19 cellular contexts compared by ENCODE assay signal in the genomic region with DNA sequence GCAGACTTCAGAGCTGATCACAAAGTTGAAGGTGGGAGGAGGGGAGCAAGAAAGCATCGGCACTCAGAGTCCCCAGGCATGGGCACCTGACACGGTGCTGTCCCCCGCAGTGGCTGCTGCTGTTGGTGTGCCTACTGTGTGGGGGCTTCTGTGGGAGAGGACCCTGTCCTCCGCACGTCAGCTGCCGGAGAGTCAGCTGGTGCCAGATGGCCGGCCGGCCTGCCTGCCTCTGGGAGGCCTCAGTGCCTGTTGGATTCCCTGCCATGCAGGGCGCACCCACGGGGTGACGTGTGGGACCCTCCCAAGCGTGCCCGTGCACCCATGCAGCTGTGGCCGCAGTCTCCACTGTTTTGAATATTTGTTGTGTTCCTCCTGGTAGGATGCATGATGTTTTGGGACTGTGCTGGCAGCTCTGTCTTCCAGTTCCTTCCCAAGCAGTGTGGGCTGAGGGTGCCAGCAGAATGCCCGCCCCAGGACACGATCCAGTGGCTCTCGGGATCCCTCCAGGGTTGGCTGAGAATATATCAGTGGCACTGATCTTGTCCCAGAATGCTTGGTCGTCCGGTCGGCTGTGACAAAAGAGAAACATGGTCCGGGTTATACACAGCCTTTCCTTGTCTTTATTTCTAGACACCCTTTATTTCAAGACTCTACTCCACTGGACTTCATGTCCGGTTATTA.
DNase-seq lines count a peak whose midpoint lies in the region; ATAC-seq and TF ChIP-seq lines count a peak whose summit lies in the region.
"Had no signal": no experiment of that assay in that cellular context is flagged by ENCODE, and none has a peak within 500 bp of the region (broad histone marks: within the 10 kb centered on the region; RNA-seq: fewer than 3 reads in every experiment).

No MANE protein-coding gene starts in this region.

- H3K9me3 Mint-ChIP-seq in glutamatergic neuron (ENCODE audit: unreplicated experiment), result no peaks in the 10 kb centered on the region
- peaks cover 0 to 11% (median 0%) of the 10 kb centered on the region in 11 donors for H3K9me3 Mint-ChIP-seq in naive thymus-derived CD4-positive, alpha-beta T cell
- H3K9me3 Mint-ChIP-seq: CD4-positive, alpha-beta T cell; H9 had no signal

- CTCF ChIA-PET in naive thymus-derived CD4-positive, alpha-beta T cell (lab: Charles Lee), result no interaction called here

- H3K27ac Mint-ChIP-seq in glutamatergic neuron (ENCODE audit: unreplicated experiment), result peak overlapping the region; percentile 84
- H3K27ac Mint-ChIP-seq in naive thymus-derived CD4-positive, alpha-beta T cell, result no peak overlapping the region
- H3K27ac Mint-ChIP-seq: CD4-positive, alpha-beta T cell; CD8-positive, alpha-beta memory T cell had no signal

- intact Hi-C loops in sciatic nerve (cut with DNase I), result no loop called here
- intact Hi-C loops in naive thymus-derived CD4-positive, alpha-beta T cell (cut with micrococcal nuclease), result no loop called here

- no peaks in the 10 kb centered on the region; a peak in 2 of 22 replicates for H3K9me3 ChIP-seq in BLaER1 treated with 17β-estradiol and CSF1 and Interleukin-3, amounts not matched to agents 10 nM and 100 nM (replicated peaks in 1 of 11)
- peaks cover 0 to 7% of the 10 kb centered on the region in 2 donors for H3K9me3 ChIP-seq in neuronal stem cell (replicated peaks in 1 of 2; ENCODE audit: control insufficient read depth in 2 of 2, insufficient read depth in 1 of 2, low read depth in 1 of 2, low read length in 2 of 2)
- no peaks in the 10 kb centered on the region for H3K9me3 ChIP-seq in naive thymus-derived CD4-positive, alpha-beta T cell (ENCODE audit: control insufficient read depth in 2 of 3, low read length in 3 of 3)

- H3K18ac ChIP-seq in neuronal stem cell (ENCODE audit: low read length), result peak overlapping the region; percentile 89

- H2AK5ac ChIP-seq in neuronal stem cell (ENCODE audit: low read depth, low read length), result peak overlapping the region; percentile 94

- H3K14ac ChIP-seq in neuronal stem cell (ENCODE audit: low read length), result peak overlapping the region; percentile 98

- peak overlapping the region; percentile 16 for H2BK120ac ChIP-seq in neuronal stem cell (ENCODE audit: low read depth, low read length)

- H3K9ac ChIP-seq in BLaER1 treated with 17β-estradiol and CSF1 and Interleukin-3, amounts not matched to agents 10 nM and 100 nM, result peak overlapping the region in 6 of 11 experiments; percentile 19 to 66 (median 54); a peak in 9 of 22 replicates
- no peak overlapping the region for H3K9ac ChIP-seq in neuronal stem cell (ENCODE audit: low read depth, low read length, poor library complexity)
- H3K9ac ChIP-seq: GM23248 had no signal

- no peaks in the 10 kb centered on the region for H3K27me3 ChIP-seq in BLaER1 treated with 17β-estradiol and CSF1 and Interleukin-3, amounts not matched to agents 10 nM and 100 nM
- H3K27me3 ChIP-seq in neuronal stem cell (ENCODE audit: control insufficient read depth in 3 of 3, insufficient read depth in 3 of 3, low read depth in 1 of 3, low read length in 3 of 3), result no peaks in the 10 kb centered on the region
- H3K27me3 ChIP-seq in naive thymus-derived CD4-positive, alpha-beta T cell (ENCODE audit: control insufficient read depth in 2 of 2, insufficient read depth in 2 of 2, low read length in 2 of 2), result no peaks in the 10 kb centered on the region

- peak overlapping the region; percentile 55 for H3K4me3 Mint-ChIP-seq in glutamatergic neuron (ENCODE audit: unreplicated experiment)
- no peak overlapping the region for H3K4me3 Mint-ChIP-seq in naive thymus-derived CD4-positive, alpha-beta T cell
- H3K4me3 Mint-ChIP-seq: CD4-positive, alpha-beta T cell; CD8-positive, alpha-beta memory T cell; H9 had no signal

- H3K79me1 ChIP-seq in neuronal stem cell (ENCODE audit: low read depth, low read length), result peaks cover 2% of the 10 kb centered on the region

- no peaks in the 10 kb centered on the region for H3K36me3 Mint-ChIP-seq in glutamatergic neuron (ENCODE audit: unreplicated experiment)
- peaks cover 0 to 74% (median 34%) of the 10 kb centered on the region in 5 donors for H3K36me3 Mint-ChIP-seq in naive thymus-derived CD4-positive, alpha-beta T cell

- DNase-seq in glutamatergic neuron (no peak), neuronal stem cell (ENCODE audit: low spot score) (no peak), sciatic nerve (ENCODE audit: low spot score) (peak; percentile 51), amniotic stem cell (lab: John Stamatoyannopoulos, UW) (no peak)
- no peak for DNase-seq in naive thymus-derived CD4-positive, alpha-beta T cell
- DNase-seq: CD4-positive, alpha-beta T cell; CD8-positive, alpha-beta memory T cell; DMS 273 treated with DMSO at 0.1 percent for 48 hours; DMS79; EL; GDM1; GM23248; H9 had no signal

- TF ChIP-seq CTCF in glutamatergic neuron (IDR thresholded peaks at IDR 0.05; ENCODE audit: partially characterized antibody, unreplicated experiment), result no peak

- H3K4me3 ChIP-seq in BLaER1 treated with 17β-estradiol and CSF1 and Interleukin-3, amounts not matched to agents 10 nM and 100 nM, result peak overlapping the region in 1 of 10 experiments; percentile 14; a peak in 2 of 20 replicates
- H3K4me3 ChIP-seq in neuronal stem cell (ENCODE audit: low read length in 2 of 2), result no peak overlapping the region
- H3K4me3 ChIP-seq in naive thymus-derived CD4-positive, alpha-beta T cell (ENCODE audit: low read length), result no peak overlapping the region
- H3K4me3 ChIP-seq: GM12878, GM23248 had no signal

- peak overlapping the region in 4 of 11 experiments; percentile 38 to 55 (median 42); a peak in 5 of 22 replicates for H3K27ac ChIP-seq in BLaER1 treated with 17β-estradiol and CSF1 and Interleukin-3, amounts not matched to agents 10 nM and 100 nM
- no peak overlapping the region for H3K27ac ChIP-seq in neuronal stem cell (replicated peaks; ENCODE audit: low read length)
- no peak overlapping the region for H3K27ac ChIP-seq in naive thymus-derived CD4-positive, alpha-beta T cell (ENCODE audit: low read depth, low read length)
- H3K27ac ChIP-seq: GM23248 had no signal

- peak overlapping the region; percentile 79 for H2BK15ac ChIP-seq in neuronal stem cell (ENCODE audit: low read length)

- no CpG with 5 or more reads among the region's 22 CpGs for WGBS in neuronal stem cell (ENCODE audit: extremely low coverage in 2 of 2, insufficient read length in 2 of 2, insufficient replicate concordance in 1 of 2), 2 donors

- H3K27me3 Mint-ChIP-seq in glutamatergic neuron (ENCODE audit: unreplicated experiment), result peaks cover 2% of the 10 kb centered on the region
- no peaks in the 10 kb centered on the region for H3K27me3 Mint-ChIP-seq in naive thymus-derived CD4-positive, alpha-beta T cell
- H3K27me3 Mint-ChIP-seq: CD4-positive, alpha-beta T cell; CD8-positive, alpha-beta memory T cell had no signal

- peak overlapping the region; percentile 97 for H2BK12ac ChIP-seq in neuronal stem cell (ENCODE audit: low read length)

- H4K8ac ChIP-seq in neuronal stem cell (ENCODE audit: low read depth, low read length), result peak overlapping the region; percentile 78

- H2BK5ac ChIP-seq in neuronal stem cell (ENCODE audit: low read length), result peak overlapping the region; percentile 85

- no peak overlapping the region for H4K91ac ChIP-seq in neuronal stem cell (ENCODE audit: low read depth, low read length, poor library complexity)

- peak overlapping the region; percentile 28 for H3K23ac ChIP-seq in neuronal stem cell (ENCODE audit: low read depth, low read length, poor library complexity)

- H3K4me1 Mint-ChIP-seq in glutamatergic neuron (ENCODE audit: low read depth, unreplicated experiment), result peaks cover 46% of the 10 kb centered on the region
- H3K4me1 Mint-ChIP-seq in naive thymus-derived CD4-positive, alpha-beta T cell, result peaks cover 0 to 7% (median 0%) of the 10 kb centered on the region in 7 donors
- H3K4me1 Mint-ChIP-seq: CD14-positive monocyte had no signal

- peak overlapping the region; percentile 13 to 95 (median 87); a peak in 21 of 22 replicates for H3K4me2 ChIP-seq in BLaER1 treated with 17β-estradiol and CSF1 and Interleukin-3, amounts not matched to agents 10 nM and 100 nM
- no peak overlapping the region for H3K4me2 ChIP-seq in neuronal stem cell (ENCODE audit: insufficient read depth, low read length, poor library complexity, severe bottlenecking)

- no peak overlapping the region for H2AFZ ChIP-seq in neuronal stem cell (ENCODE audit: low read length)
- H2AFZ ChIP-seq: GM23248 had no signal

- peak overlapping the region; percentile 87 for H3K4ac ChIP-seq in neuronal stem cell (ENCODE audit: low read length)

- peaks cover 11 to 48% (median 37%) of the 10 kb centered on the region in 10 experiments for H3K4me1 ChIP-seq in BLaER1 treated with 17β-estradiol and CSF1 and Interleukin-3, amounts not matched to agents 10 nM and 100 nM
- peaks cover 0 to 13% of the 10 kb centered on the region in 2 donors for H3K4me1 ChIP-seq in neuronal stem cell (ENCODE audit: control insufficient read depth in 2 of 2, insufficient read depth in 1 of 2, low read depth in 1 of 2, low read length in 2 of 2)
- H3K4me1 ChIP-seq in naive thymus-derived CD4-positive, alpha-beta T cell (ENCODE audit: control insufficient read depth in 2 of 2, insufficient read depth in 2 of 2, low read length in 2 of 2), result no peaks in the 10 kb centered on the region

- peaks cover 0 to 13% (median 10%) of the 10 kb centered on the region in 11 experiments; a peak in 11 of 22 replicates for H3K36me3 ChIP-seq in BLaER1 treated with 17β-estradiol and CSF1 and Interleukin-3, amounts not matched to agents 10 nM and 100 nM
- H3K36me3 ChIP-seq in neuronal stem cell (replicated peaks in 1 of 2; ENCODE audit: control insufficient read depth in 2 of 2, insufficient read depth in 2 of 2, low read length in 2 of 2), result no peaks in the 10 kb centered on the region
- no peaks in the 10 kb centered on the region for H3K36me3 ChIP-seq in naive thymus-derived CD4-positive, alpha-beta T cell (ENCODE audit: control insufficient read depth in 2 of 3, insufficient read depth in 3 of 3, low read length in 3 of 3)

- no peak for ATAC-seq in sciatic nerve
- no peak for ATAC-seq in naive thymus-derived CD4-positive, alpha-beta T cell
- no peak for ATAC-seq in esophagus mucosa
- no peak for ATAC-seq in HG03025 (IDR thresholded peaks at IDR 0.05; ENCODE audit: low FRiP score, unreplicated experiment)
- ATAC-seq: GM12878, HCT116 had no signal

- POLR2A ChIA-PET in naive thymus-derived CD4-positive, alpha-beta T cell (lab: Charles Lee), result no interaction called here

- H4K20me1 ChIP-seq in BLaER1 treated with 17β-estradiol and CSF1 and Interleukin-3, amounts not matched to agents 10 nM and 100 nM, result peaks cover 0 to 32% (median 6%) of the 10 kb centered on the region in 11 experiments; a peak in 5 of 22 replicates
